In the genomic region with DNA sequence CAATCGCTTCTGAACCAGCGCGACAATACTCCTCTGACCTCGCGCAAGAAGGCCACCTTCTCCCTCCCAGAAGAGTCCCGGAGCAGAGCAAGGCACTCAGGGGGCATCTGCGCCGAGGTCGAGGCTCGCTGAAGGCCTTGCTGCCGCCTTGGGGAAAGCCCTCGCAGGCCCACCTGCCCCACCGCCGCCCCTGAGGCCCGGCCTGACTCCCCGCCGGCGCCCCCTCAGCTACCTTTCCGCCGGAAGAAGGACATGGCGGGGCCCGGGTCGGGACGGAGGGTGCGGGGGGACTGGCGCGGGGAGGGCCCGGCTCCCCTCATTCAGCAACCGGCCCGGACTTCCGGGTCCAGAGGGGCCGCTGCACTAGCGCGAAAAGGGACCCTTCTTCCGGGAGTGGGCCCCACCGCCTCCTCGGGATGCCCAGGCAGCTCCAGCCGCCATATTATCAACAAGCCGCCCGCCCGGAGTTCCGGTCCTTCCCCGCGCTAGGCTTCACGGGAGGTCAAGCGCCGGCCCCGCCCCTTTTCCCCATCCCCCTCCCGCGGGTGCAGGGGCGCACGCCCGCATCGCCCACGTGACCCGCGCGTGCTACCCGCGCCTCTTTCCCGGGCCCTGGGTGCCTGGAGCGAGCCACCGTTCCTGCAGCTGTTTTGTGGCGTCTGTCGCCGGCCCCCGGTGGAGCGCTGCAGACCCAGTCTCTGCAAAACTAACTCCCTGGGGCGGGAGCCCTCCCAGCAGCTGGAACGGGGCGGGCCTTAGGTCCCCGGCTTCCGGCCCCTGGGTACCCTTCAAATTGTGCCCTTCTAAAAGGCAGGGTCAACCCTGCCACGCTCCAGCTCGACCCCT, we compare ENCODE assay signal across 8 cellular contexts. TPM values are rescaled to one million over a fixed set of nuclear protein-coding genes. Genes with fewer than 3 reads are reported as not detected.
A peak's percentile ranks its signal among the peaks of the same experiment; 100 is the strongest.
DNase-seq lines count a peak whose midpoint lies in the region; TF ChIP-seq lines count a peak whose summit lies in the region.

TSS of gene AKAP10 (minus strand) at position 469 of the 846 bp plus-strand sequence. CDS start at position 320, 149 bp downstream.

- peak within 1 kb of the TSS; percentile 93 for H3K9ac ChIP-seq in MM.1S (ENCODE audit: low read length)

- H3K27me3 ChIP-seq in HAP-1 (ENCODE audit: low read depth) (no peaks in the 10 kb centered on the region), MM.1S (replicated peaks; ENCODE audit: insufficient read depth, low read length) (no peaks in the 10 kb centered on the region), suprapubic skin (no peaks in the 10 kb centered on the region)

- DNase-seq in GF-D8 (lab: John Stamatoyannopoulos, UW) (peak; percentile 55), HAP-1 (ENCODE audit: low spot score in 2 of 2) (peak; percentile 76 to 97), MM.1S (peak; percentile 92), SK-MEL-5 (ENCODE audit: low read depth, low spot score) (peak; percentile 89), germinal center (ENCODE audit: low spot score) (peak; percentile 89), nucleus accumbens (lab: John Stamatoyannopoulos, UW) (peak in 54 of 56 donors; percentile 66 to 97 (median 91)), suprapubic skin (ENCODE audit: low spot score in 2 of 2) (peak; percentile 96 to 97)
- peak; percentile 95 for DNase-seq in activated naive CD4-positive, alpha-beta T cell treated with Interleukin-2 at 50 U/mL for 16 hours

- H3F3A ChIP-seq in MM.1S (ENCODE audit: insufficient read depth, low read length), result peaks cover 6% of the 10 kb centered on the region

- H3K27ac ChIP-seq in MM.1S (ENCODE audit: low read length) (peak within 1 kb of the TSS; percentile 84), suprapubic skin (peak within 1 kb of the TSS; percentile 97)

- TF ChIP-seq EP300 in suprapubic skin (IDR thresholded peaks at IDR 0.05), result no peak

- in situ Hi-C loops in HAP-1 (cut with MboI; ENCODE audit: low sequenced_read_pairs), result loop anchor here (25.0 kb wide), 1 partner anchor 335 kb away; no protein-coding TSS in a partner anchor
- in situ Hi-C loops in SK-MEL-5 (cut with HindIII; ENCODE audit: low pct_unique_long_range_greater_than_20kb, low sequenced_read_pairs), result no loop called here

- H4K20me1 ChIP-seq in MM.1S (ENCODE audit: insufficient read depth, low read length), result no peaks in the 10 kb centered on the region

- no peaks in the 10 kb centered on the region for H3K9me2 ChIP-seq in MM.1S (replicated peaks; ENCODE audit: insufficient read depth, low read length)

- H3K4me3 ChIP-seq in HAP-1 (peak within 1 kb of the TSS; percentile 92), MM.1S (ENCODE audit: low read length) (peak within 1 kb of the TSS; percentile 91), suprapubic skin (peak within 1 kb of the TSS; percentile 88)

- 0% methylated on average over 32 of the region's 75 CpGs for WGBS in suprapubic skin

- H3K79me2 ChIP-seq in MM.1S (ENCODE audit: low read length), result peaks cover 53% of the 10 kb centered on the region

- H3K4me2 ChIP-seq in MM.1S (ENCODE audit: low read depth, low read length), result peak within 1 kb of the TSS; percentile 91

- H3K9me3 ChIP-seq in HAP-1 (peaks cover 5% of the 10 kb centered on the region), MM.1S (replicated peaks; ENCODE audit: insufficient read depth, low read length) (no peaks in the 10 kb centered on the region), suprapubic skin (no peaks in the 10 kb centered on the region)

- peak in 1 of 2 donors; percentile 63 for TF ChIP-seq POLR2A in suprapubic skin (IDR thresholded peaks at IDR 0.05)

- TF ChIP-seq CTCF in MM.1S (IDR thresholded peaks at IDR 0.05; ENCODE audit: low read length), result no peak
- TF ChIP-seq CTCF in suprapubic skin (IDR thresholded peaks at IDR 0.05), result no peak

- peaks cover 9% of the 10 kb centered on the region for H3K4me1 ChIP-seq in HAP-1
- 0 out of 2 replicates have a peak, but pooled peaks cover 9% of the 10 kb centered on the region for H3K4me1 ChIP-seq in MM.1S (ENCODE audit: low read length)
- peaks cover 33% of the 10 kb centered on the region for H3K4me1 ChIP-seq in suprapubic skin

- H3K36me3 ChIP-seq in HAP-1 (replicated peaks) (peaks cover 4% of the 10 kb centered on the region), MM.1S (replicated peaks; ENCODE audit: insufficient read depth, low read length) (no peaks in the 10 kb centered on the region), suprapubic skin (no peaks in the 10 kb centered on the region)

- H2AFZ ChIP-seq in MM.1S (ENCODE audit: low read length), result peak within 1 kb of the TSS; percentile 98

RNA-seq across cellular contexts. Expression of gene AKAP10, which starts in this region (rescaled TPM):
- 25.4 and 31.8 TPM in 2 replicates for total RNA-seq in SK-MEL-5 (2014; rRNA removed; shearing (Covaris generic))
- polyA plus RNA-seq in SK-MEL-5 (2015; cell fraction: cytosol; rRNA removed), result 16.1 and 19.4 TPM in 2 replicates
- polyA plus RNA-seq in SK-MEL-5 (2015; cell fraction: nucleus; rRNA removed), result 42.5 and 43.4 TPM in 2 replicates
- 10 to 100 TPM; 16.9 to 26.7 (median 21.3) TPM for total RNA-seq in suprapubic skin

Comparison
In these comparisons a context has a peak if more than half of its experiments do, and no peak if none do; other contexts are left out.
1. Peak in every context shown above with its lines: DNase-seq, H3K4me3 ChIP-seq and H3K27ac ChIP-seq.